23 cellular contexts compared by ENCODE assay signal in the genomic region with DNA sequence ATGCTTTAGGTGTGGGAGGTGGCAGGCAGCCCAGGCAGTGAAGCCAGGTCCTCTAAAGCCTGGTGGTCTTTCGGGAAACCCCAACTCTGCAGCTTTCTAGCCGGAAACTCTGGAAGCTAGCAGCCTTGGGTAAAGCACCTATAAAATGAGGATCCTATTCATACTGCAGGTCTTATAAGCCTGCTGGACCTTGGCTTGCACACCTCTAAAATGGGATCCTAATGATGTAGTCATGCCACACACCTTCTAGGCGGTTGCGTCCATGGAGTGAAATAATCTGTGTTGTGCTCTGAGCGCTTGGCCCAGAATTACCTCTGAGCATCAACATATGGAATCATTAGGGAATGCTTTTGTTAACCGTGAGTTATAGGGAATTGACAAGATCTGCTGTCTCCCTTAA.
"Had no signal": no experiment of that assay in that cellular context is flagged by ENCODE, and none has a peak within 500 bp of the region (broad histone marks: within the 10 kb centered on the region; RNA-seq: fewer than 3 reads in every experiment).

No MANE protein-coding gene starts in this region.

- H3K27me3 ChIP-seq: brain microvascular endothelial cell, testis, vagina had no signal

- H3K4me3 ChIP-seq: lower lobe of right lung, testis, vagina had no signal

- ATAC-seq: activated CD4-positive, CD25-positive, alpha-beta regulatory T cell treated with anti-CD3 and anti-CD28 coated beads, Interleukin-2, amount 50 U/mL, for 24 hours; activated CD8-positive, alpha-beta memory T cell treated with anti-CD3 and anti-CD28 coated beads, Interleukin-2, amount 10 ng/mL, durations not matched to agents 7 days and 5 days; lower lobe of right lung; naive thymus-derived CD8-positive, alpha-beta T cell; sciatic nerve had no signal

- H3K4me1 ChIP-seq: lower lobe of right lung, testis had no signal

- H3K9me3 ChIP-seq: lower lobe of right lung, testis, vagina had no signal

- H3K36me3 ChIP-seq: brain microvascular endothelial cell, lower lobe of right lung, vagina had no signal

- DNase-seq: activated CD4-positive, alpha-beta T cell treated with anti-CD3 and anti-CD28 coated beads, Interleukin-2, amount 10 ng/mL, durations not matched to agents 24 days and 14 days; activated CD8-positive, alpha-beta memory T cell treated with anti-CD3 and anti-CD28 coated beads, Interleukin-2, amount 10 ng/mL, durations not matched to agents 7 days and 5 days; activated CD8-positive, alpha-beta T cell treated with anti-CD3 and anti-CD28 coated beads for 36 hours; activated effector memory CD4-positive, alpha-beta T cell treated with anti-CD3 and anti-CD28 coated beads, Interleukin-2, amount 50 U/mL, for 16 hours; activated naive CD4-positive, alpha-beta T cell treated with anti-CD3 and anti-CD28 coated beads, Interleukin-2, amount 50 U/mL, for 16 hours; activated T-cell treated with anti-CD3 and anti-CD28 coated beads for 4 hours; aorta; brain microvascular endothelial cell; central memory CD4-positive, alpha-beta T cell; effector CD8-positive, alpha-beta T cell; erythroblast; foreskin fibroblast; kidney; lower lobe of right lung; naive thymus-derived CD8-positive, alpha-beta T cell; small intestine; stimulated activated CD4-positive, alpha-beta T cell treated with anti-CD3 and anti-CD28 coated beads, Interleukin-15, amount 100 ng/mL, for 24 hours; testis; trophoblast cell had no signal

- H3K27ac ChIP-seq: brain microvascular endothelial cell, lower lobe of right lung, testis, vagina, VCaP had no signal
